In the genomic region with DNA sequence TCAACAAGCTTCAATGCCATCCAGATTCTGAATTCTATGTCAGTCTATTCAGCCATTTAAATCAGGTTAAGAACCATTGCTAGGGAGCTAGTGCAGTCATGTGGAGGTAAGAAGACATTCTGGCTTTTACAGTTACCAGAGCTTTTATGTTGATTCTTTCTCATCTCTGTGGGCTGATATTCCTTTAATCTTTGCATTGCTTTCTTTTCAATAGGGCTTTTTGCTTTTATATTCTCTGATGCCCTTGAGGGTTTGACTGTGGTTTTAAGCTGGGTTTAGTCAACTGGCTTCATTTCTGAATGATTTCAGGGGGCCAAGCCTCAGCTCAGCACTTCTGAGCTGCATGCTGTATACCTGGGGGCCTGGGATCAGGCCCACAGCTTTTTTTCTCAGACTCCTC, we compare ENCODE assay signal across 18 cellular contexts. TPM values are rescaled to one million over a fixed set of nuclear protein-coding genes. Genes with fewer than 3 reads are reported as not detected.
DNase-seq lines count a peak whose midpoint lies in the region; ATAC-seq and TF ChIP-seq lines count a peak whose summit lies in the region.
"Had no signal": no experiment of that assay in that cellular context is flagged by ENCODE, and none has a peak within 500 bp of the region (broad histone marks: within the 10 kb centered on the region; RNA-seq: fewer than 3 reads in every experiment).

No MANE protein-coding gene starts in this region.

- H3K4me2 ChIP-seq in IMR-90 (ENCODE audit: low read depth, low read length): no peak overlapping the region
- no peak overlapping the region for H3K4me2 ChIP-seq in neural progenitor cell

- H3K9me3 Mint-ChIP-seq in neural progenitor cell: peaks cover 8% of the 10 kb centered on the region
- H3K9me3 Mint-ChIP-seq in activated CD4-positive, alpha-beta memory T cell treated with anti-CD3 and anti-CD28 coated beads for 36 hours: no peaks in the 10 kb centered on the region
- H3K9me3 Mint-ChIP-seq: HFFc6 had no signal

- no peaks in the 10 kb centered on the region for H3K79me2 ChIP-seq in neural progenitor cell (ENCODE audit: low read depth)

- peaks cover 5% of the 10 kb centered on the region for H3K27me3 Mint-ChIP-seq in neural progenitor cell (ENCODE audit: insufficient read depth, low read depth)
- H3K27me3 Mint-ChIP-seq in activated CD4-positive, alpha-beta memory T cell treated with anti-CD3 and anti-CD28 coated beads for 36 hours: peaks cover 2% of the 10 kb centered on the region

- TF ChIP-seq POLR2A in IMR-90 (IDR thresholded peaks at IDR 0.05; ENCODE audit: low read depth, low read length): no peak

- no peak overlapping the region for H2BK120ac ChIP-seq in IMR-90 (ENCODE audit: low read depth, low read length)

- BruUV-seq in IMR-90 (replicated peaks; lab: Mats Ljungman, UMichigan): no TSS peak

- H3K4me1 ChIP-seq in IMR-90 (ENCODE audit: control insufficient read depth, insufficient read depth, low read length): no peaks in the 10 kb centered on the region
- no peaks in the 10 kb centered on the region for H3K4me1 ChIP-seq in neural progenitor cell
- H3K4me1 ChIP-seq: HAP-1 had no signal

- no peak overlapping the region for H3K23ac ChIP-seq in IMR-90 (ENCODE audit: low read depth, low read length)

- no peaks in the 10 kb centered on the region for H3F3A ChIP-seq in neural progenitor cell (ENCODE audit: low read depth)

- H3K9me1 ChIP-seq in IMR-90 (ENCODE audit: insufficient read depth, low read length): no peaks in the 10 kb centered on the region; the same call in 1 of the 2 replicates

- H3K4me1 Mint-ChIP-seq in neural progenitor cell: peaks cover 8% of the 10 kb centered on the region
- no peaks in the 10 kb centered on the region for H3K4me1 Mint-ChIP-seq in activated CD4-positive, alpha-beta memory T cell treated with anti-CD3 and anti-CD28 coated beads for 36 hours (ENCODE audit: low read depth)
- H3K4me1 Mint-ChIP-seq: CD4-positive, alpha-beta memory T cell had no signal

- intact Hi-C loops in IMR-90 (cut with micrococcal nuclease): no loop called here
- intact Hi-C loops in activated CD4-positive, alpha-beta memory T cell treated with anti-CD3 and anti-CD28 coated beads for 36 hours (cut with micrococcal nuclease): no loop called here

- no peak overlapping the region for H3K27ac Mint-ChIP-seq in neural progenitor cell
- no peak overlapping the region for H3K27ac Mint-ChIP-seq in activated CD4-positive, alpha-beta memory T cell treated with anti-CD3 and anti-CD28 coated beads for 36 hours
- H3K27ac Mint-ChIP-seq: HFFc6 had no signal

- no peak for DNase-seq in IMR-90
- DNase-seq in astrocyte of the hippocampus (ENCODE audit: low read depth, low spot score): peak; percentile 26
- DNase-seq in neural progenitor cell (ENCODE audit: low spot score): peak; percentile 13
- no peak for DNase-seq in DMS 273 treated with DMSO at 0.1 percent for 48 hours (lab: John Stamatoyannopoulos, UW)
- no peak for DNase-seq in iPS-NIHi7 (ENCODE audit: extremely low spot score)
- no peak for DNase-seq in activated CD4-positive, alpha-beta memory T cell treated with anti-CD3 and anti-CD28 coated beads for 36 hours
- no peak for DNase-seq in T-helper 1 cell
- DNase-seq: C1 segment of cervical spinal cord; Calu3; CD4-positive, alpha-beta memory T cell; COR-L47; DMS153; EL; GDM1; GOT3; HFFc6 had no signal

- H2BK5ac ChIP-seq in IMR-90 (ENCODE audit: low read depth, low read length, poor library complexity, severe bottlenecking): no peak overlapping the region

- CTCF ChIA-PET in IMR-90 (lab: Yijun Ruan, JAX): interaction anchor here (0.7 kb wide), 1 partner anchor 374 kb away, joined by 4 read pairs; no protein-coding TSS in a partner anchor
- CTCF ChIA-PET in activated CD4-positive, alpha-beta memory T cell treated with anti-CD3 and anti-CD28 coated beads for 36 hours (lab: Charles Lee): no interaction called here

- H4K91ac ChIP-seq in IMR-90 (ENCODE audit: insufficient read depth, low read depth, low read length): no peak overlapping the region

- no peak overlapping the region for H4K8ac ChIP-seq in IMR-90 (ENCODE audit: low read depth in 2 of 2, low read length in 2 of 2)

- H3K9me3 ChIP-seq in IMR-90 (ENCODE audit: control insufficient read depth, insufficient read depth, low read length) (no peaks in the 10 kb centered on the region), neural progenitor cell (ENCODE audit: low read depth) (no peaks in the 10 kb centered on the region)
- H3K9me3 ChIP-seq: HAP-1 had no signal

- no peak for TF ChIP-seq RAD21 in IMR-90 (IDR thresholded peaks at IDR 0.05; ENCODE audit: low read length)

- H2AFZ ChIP-seq in IMR-90 (replicated peaks; ENCODE audit: low read length, poor library complexity) (no peak overlapping the region), neural progenitor cell (replicated peaks) (no peak overlapping the region)

- H3K27ac ChIP-seq in IMR-90 (ENCODE audit: insufficient read depth, low read length) (no peak overlapping the region), neural progenitor cell (no peak overlapping the region)

- TF ChIP-seq CTCF in IMR-90 (conservative IDR thresholded peaks at IDR 0.05; ENCODE audit: low read depth, low read length): no peak
- no peak for TF ChIP-seq CTCF in neural progenitor cell (IDR thresholded peaks at IDR 0.05)

- no peak overlapping the region for H4K5ac ChIP-seq in IMR-90 (ENCODE audit: low read depth, low read length)

- no peak overlapping the region for H3K9ac ChIP-seq in IMR-90 (ENCODE audit: low read depth, low read length)
- H3K9ac ChIP-seq in neural progenitor cell: no peak overlapping the region

- H4K20me1 ChIP-seq in IMR-90 (ENCODE audit: insufficient read depth, low read length) (no peaks in the 10 kb centered on the region), neural progenitor cell (ENCODE audit: low read depth) (no peaks in the 10 kb centered on the region)

- H3K18ac ChIP-seq in IMR-90 (ENCODE audit: low read depth, low read length): no peak overlapping the region

- no peak overlapping the region for H3K4me3 Mint-ChIP-seq in neural progenitor cell
- H3K4me3 Mint-ChIP-seq in activated CD4-positive, alpha-beta memory T cell treated with anti-CD3 and anti-CD28 coated beads for 36 hours: no peak overlapping the region
- H3K4me3 Mint-ChIP-seq: CD4-positive, alpha-beta memory T cell; HFFc6 had no signal

- no peak overlapping the region for H3K4ac ChIP-seq in IMR-90 (ENCODE audit: low read depth, low read length)

- no peak overlapping the region for H2AK9ac ChIP-seq in IMR-90 (replicated peaks; ENCODE audit: low read depth, low read length, poor library complexity)

- no peak overlapping the region for H2BK20ac ChIP-seq in IMR-90 (ENCODE audit: low read depth, low read length)

- H3K14ac ChIP-seq in IMR-90 (replicated peaks; ENCODE audit: low read depth, low read length): no peak overlapping the region

- H3K79me1 ChIP-seq in IMR-90 (ENCODE audit: low read depth in 1 of 2, low read length in 2 of 2): no peaks in the 10 kb centered on the region

- H3K36me3 Mint-ChIP-seq in neural progenitor cell: no peaks in the 10 kb centered on the region
- no peaks in the 10 kb centered on the region for H3K36me3 Mint-ChIP-seq in activated CD4-positive, alpha-beta memory T cell treated with anti-CD3 and anti-CD28 coated beads for 36 hours
- H3K36me3 Mint-ChIP-seq: CD4-positive, alpha-beta memory T cell had no signal

- H2AK5ac ChIP-seq in IMR-90 (ENCODE audit: low read depth, low read length): no peak overlapping the region

- POLR2A ChIA-PET in IMR-90 (lab: Charles Lee; ENCODE audit: unreplicated experiment): no interaction called here
- POLR2A ChIA-PET in activated CD4-positive, alpha-beta memory T cell treated with anti-CD3 and anti-CD28 coated beads for 36 hours (lab: Charles Lee): no interaction called here

- H3K36me3 ChIP-seq in IMR-90 (ENCODE audit: control insufficient read depth, insufficient read depth, low read length) (no peaks in the 10 kb centered on the region), neural progenitor cell (no peaks in the 10 kb centered on the region)
- H3K36me3 ChIP-seq: HAP-1 had no signal

- 0 out of 2 replicates have a peak, but pooled peaks have one; percentile 11 for ATAC-seq in IMR-90 (ENCODE audit: low read depth)
- ATAC-seq: GM12878 had no signal

- in situ Hi-C loops in IMR-90 (cut with MboI; ENCODE audit: low sequenced_read_pairs): no loop called here

- H3K27me3 ChIP-seq in IMR-90 (ENCODE audit: control insufficient read depth, insufficient read depth, low read length): no peaks in the 10 kb centered on the region
- no peaks in the 10 kb centered on the region for H3K27me3 ChIP-seq in neural progenitor cell

- dilution Hi-C loops in IMR-90 (cut with HindIII; ENCODE audit: low sequenced_read_pairs, unreplicated experiment): no loop called here

- H2BK15ac ChIP-seq in IMR-90 (ENCODE audit: low read depth, low read length): no peak overlapping the region

- no peak overlapping the region for H3K56ac ChIP-seq in IMR-90 (ENCODE audit: extremely low read depth, insufficient read depth, low read length)

- H3K4me3 ChIP-seq in IMR-90 (ENCODE audit: insufficient read depth, low read depth, low read length) (no peak overlapping the region), neural progenitor cell (no peak overlapping the region)
- H3K4me3 ChIP-seq: GM12878, HAP-1 had no signal

TF ChIP-seq in IMR-90, 13 proteins besides CTCF, POLR2A, EP300 and RAD21 (continues in another document):
- TF ChIP-seq, protein P1, sequence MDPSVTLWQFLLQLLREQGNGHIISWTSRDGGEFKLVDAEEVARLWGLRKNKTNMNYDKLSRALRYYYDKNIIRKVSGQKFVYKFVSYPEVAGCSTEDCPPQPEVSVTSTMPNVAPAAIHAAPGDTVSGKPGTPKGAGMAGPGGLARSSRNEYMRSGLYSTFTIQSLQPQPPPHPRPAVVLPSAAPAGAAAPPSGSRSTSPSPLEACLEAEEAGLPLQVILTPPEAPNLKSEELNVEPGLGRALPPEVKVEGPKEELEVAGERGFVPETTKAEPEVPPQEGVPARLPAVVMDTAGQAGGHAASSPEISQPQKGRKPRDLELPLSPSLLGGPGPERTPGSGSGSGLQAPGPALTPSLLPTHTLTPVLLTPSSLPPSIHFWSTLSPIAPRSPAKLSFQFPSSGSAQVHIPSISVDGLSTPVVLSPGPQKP (IDR thresholded peaks at IDR 0.05; ENCODE audit: borderline replicate concordance, low read depth, low read length): no peak
- TF ChIP-seq RFX5 (IDR thresholded peaks at IDR 0.05; ENCODE audit: low read depth, low read length): no peak

RNA-seq across cellular contexts. Expression of gene GORAB, which starts 51.0 kb away (rescaled TPM):
- total RNA-seq in IMR-90 (2012; rRNA removed) (11.3 and 17.2 TPM in 2 replicates), neural progenitor cell (ENCODE audit: low replicate concordance) (20.6 and 23.8 TPM in 2 replicates)
- polyA plus RNA-seq in IMR-90 (2012; rRNA removed): 11.0 and 14.0 TPM in 2 replicates
- 1.2 and 1.7 TPM in 2 replicates for polyA plus RNA-seq in IMR-90 (2012; cell fraction: cytosol; rRNA removed)
- polyA plus RNA-seq in IMR-90 (2012; cell fraction: nucleus; rRNA removed; ENCODE audit: low replicate concordance): 4.9 and 81.0 TPM in 2 replicates
- total RNA-seq in activated CD4-positive, alpha-beta memory T cell treated with anti-CD3 and anti-CD28 coated beads for 36 hours: 1 to 10 TPM; 8.5 to 9.0 TPM

Comparison
In these comparisons a context has a peak if more than half of its experiments do, and no peak if none do; other contexts are left out.
1. DNase-seq: peak in astrocyte of the hippocampus (single experiment) and neural progenitor cell (single experiment); none in IMR-90 (single experiment), DMS 273 treated with DMSO at 0.1 percent for 48 hours (single experiment), iPS-NIHi7 (single experiment), activated CD4-positive, alpha-beta memory T cell treated with anti-CD3 and anti-CD28 coated beads for 36 hours (single experiment) and T-helper 1 cell (0 of 5).